Comparison of ENCODE assay signal across 1 cellular context in genomic region chr20:62368629-62369507, GRCh38.
TF ChIP-seq lines count a peak whose summit lies in the region.

No MANE protein-coding gene starts in this region.

TF ChIP-seq in HepG2, 621 proteins besides CTCF, POLR2A, EP300 and RAD21 (continued from another document and continues in another):
- no peak; the same call in 1 of the 2 replicates for TF ChIP-seq ELF1 (CRISPR knock-in tag; IDR thresholded peaks at IDR 0.05)
- TF ChIP-seq, protein P1, sequence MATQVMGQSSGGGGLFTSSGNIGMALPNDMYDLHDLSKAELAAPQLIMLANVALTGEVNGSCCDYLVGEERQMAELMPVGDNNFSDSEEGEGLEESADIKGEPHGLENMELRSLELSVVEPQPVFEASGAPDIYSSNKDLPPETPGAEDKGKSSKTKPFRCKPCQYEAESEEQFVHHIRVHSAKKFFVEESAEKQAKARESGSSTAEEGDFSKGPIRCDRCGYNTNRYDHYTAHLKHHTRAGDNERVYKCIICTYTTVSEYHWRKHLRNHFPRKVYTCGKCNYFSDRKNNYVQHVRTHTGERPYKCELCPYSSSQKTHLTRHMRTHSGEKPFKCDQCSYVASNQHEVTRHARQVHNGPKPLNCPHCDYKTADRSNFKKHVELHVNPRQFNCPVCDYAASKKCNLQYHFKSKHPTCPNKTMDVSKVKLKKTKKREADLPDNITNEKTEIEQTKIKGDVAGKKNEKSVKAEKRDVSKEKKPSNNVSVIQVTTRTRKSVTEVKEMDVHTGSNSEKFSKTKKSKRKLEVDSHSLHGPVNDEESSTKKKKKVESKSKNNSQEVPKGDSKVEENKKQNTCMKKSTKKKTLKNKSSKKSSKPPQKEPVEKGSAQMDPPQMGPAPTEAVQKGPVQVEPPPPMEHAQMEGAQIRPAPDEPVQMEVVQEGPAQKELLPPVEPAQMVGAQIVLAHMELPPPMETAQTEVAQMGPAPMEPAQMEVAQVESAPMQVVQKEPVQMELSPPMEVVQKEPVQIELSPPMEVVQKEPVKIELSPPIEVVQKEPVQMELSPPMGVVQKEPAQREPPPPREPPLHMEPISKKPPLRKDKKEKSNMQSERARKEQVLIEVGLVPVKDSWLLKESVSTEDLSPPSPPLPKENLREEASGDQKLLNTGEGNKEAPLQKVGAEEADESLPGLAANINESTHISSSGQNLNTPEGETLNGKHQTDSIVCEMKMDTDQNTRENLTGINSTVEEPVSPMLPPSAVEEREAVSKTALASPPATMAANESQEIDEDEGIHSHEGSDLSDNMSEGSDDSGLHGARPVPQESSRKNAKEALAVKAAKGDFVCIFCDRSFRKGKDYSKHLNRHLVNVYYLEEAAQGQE (IDR thresholded peaks at IDR 0.05; ENCODE audit: borderline replicate concordance in 1 of 2, low read depth in 1 of 2, low read length in 2 of 2), result no peak; a peak in 2 of 4 replicates
- TF ChIP-seq ZNF615 (CRISPR knock-in tag; IDR thresholded peaks at IDR 0.05; ENCODE audit: borderline replicate concordance), result no peak
- TF ChIP-seq SOX13 (IDR thresholded peaks at IDR 0.05), result no peak
- peak in 1 of 2 experiments; percentile 32; a peak in 1 of 4 replicates for TF ChIP-seq SOX13 (CRISPR knock-in tag; conservative IDR thresholded peaks at IDR 0.05 in 1 of 2, IDR thresholded peaks at IDR 0.05 in 1 of 2)
- TF ChIP-seq ZNF674 (CRISPR knock-in tag; IDR thresholded peaks at IDR 0.05; ENCODE audit: low read depth), result no peak
- peak; percentile 63; the same call in 1 of the 2 replicates for TF ChIP-seq ZNF589 (CRISPR knock-in tag; conservative IDR thresholded peaks at IDR 0.05)
- TF ChIP-seq ZFYVE20 (CRISPR knock-in tag; IDR thresholded peaks at IDR 0.05; ENCODE audit: borderline replicate concordance, low read depth), result no peak
- TF ChIP-seq MTF1 (CRISPR knock-in tag; IDR thresholded peaks at IDR 0.05), result no peak
- peak; percentile 85; the same call in 1 of the 2 replicates for TF ChIP-seq KLF15 (CRISPR knock-in tag; IDR thresholded peaks at IDR 0.05; ENCODE audit: borderline replicate concordance)
- peak; percentile 68; the same call in 1 of the 2 replicates for TF ChIP-seq ZNF343 (CRISPR knock-in tag; IDR thresholded peaks at IDR 0.05)
- TF ChIP-seq MBNL3 (CRISPR knock-in tag; conservative IDR thresholded peaks at IDR 0.05), result no peak
- no peak for TF ChIP-seq ZNF260 (CRISPR knock-in tag; IDR thresholded peaks at IDR 0.05; ENCODE audit: borderline replicate concordance, low read depth)
- TF ChIP-seq LBX2 (CRISPR knock-in tag; IDR thresholded peaks at IDR 0.05; ENCODE audit: borderline replicate concordance), result no peak
- 0 out of 2 replicates have a peak, but pooled peaks have one; percentile 15 for TF ChIP-seq ZNF143 (CRISPR knock-in tag; IDR thresholded peaks at IDR 0.05)
- TF ChIP-seq, protein P2, sequence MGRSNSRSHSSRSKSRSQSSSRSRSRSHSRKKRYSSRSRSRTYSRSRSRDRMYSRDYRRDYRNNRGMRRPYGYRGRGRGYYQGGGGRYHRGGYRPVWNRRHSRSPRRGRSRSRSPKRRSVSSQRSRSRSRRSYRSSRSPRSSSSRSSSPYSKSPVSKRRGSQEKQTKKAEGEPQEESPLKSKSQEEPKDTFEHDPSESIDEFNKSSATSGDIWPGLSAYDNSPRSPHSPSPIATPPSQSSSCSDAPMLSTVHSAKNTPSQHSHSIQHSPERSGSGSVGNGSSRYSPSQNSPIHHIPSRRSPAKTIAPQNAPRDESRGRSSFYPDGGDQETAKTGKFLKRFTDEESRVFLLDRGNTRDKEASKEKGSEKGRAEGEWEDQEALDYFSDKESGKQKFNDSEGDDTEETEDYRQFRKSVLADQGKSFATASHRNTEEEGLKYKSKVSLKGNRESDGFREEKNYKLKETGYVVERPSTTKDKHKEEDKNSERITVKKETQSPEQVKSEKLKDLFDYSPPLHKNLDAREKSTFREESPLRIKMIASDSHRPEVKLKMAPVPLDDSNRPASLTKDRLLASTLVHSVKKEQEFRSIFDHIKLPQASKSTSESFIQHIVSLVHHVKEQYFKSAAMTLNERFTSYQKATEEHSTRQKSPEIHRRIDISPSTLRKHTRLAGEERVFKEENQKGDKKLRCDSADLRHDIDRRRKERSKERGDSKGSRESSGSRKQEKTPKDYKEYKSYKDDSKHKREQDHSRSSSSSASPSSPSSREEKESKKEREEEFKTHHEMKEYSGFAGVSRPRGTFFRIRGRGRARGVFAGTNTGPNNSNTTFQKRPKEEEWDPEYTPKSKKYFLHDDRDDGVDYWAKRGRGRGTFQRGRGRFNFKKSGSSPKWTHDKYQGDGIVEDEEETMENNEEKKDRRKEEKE (IDR thresholded peaks at IDR 0.05), result no peak
- TF ChIP-seq ZNF747 (CRISPR knock-in tag; IDR thresholded peaks at IDR 0.05; ENCODE audit: borderline replicate concordance), result no peak
- TF ChIP-seq, protein P3, sequence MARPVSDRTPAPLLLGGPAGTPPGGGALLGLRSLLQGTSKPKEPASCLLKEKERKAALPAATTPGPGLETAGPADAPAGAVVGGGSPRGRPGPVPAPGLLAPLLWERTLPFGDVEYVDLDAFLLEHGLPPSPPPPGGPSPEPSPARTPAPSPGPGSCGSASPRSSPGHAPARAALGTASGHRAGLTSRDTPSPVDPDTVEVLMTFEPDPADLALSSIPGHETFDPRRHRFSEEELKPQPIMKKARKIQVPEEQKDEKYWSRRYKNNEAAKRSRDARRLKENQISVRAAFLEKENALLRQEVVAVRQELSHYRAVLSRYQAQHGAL (CRISPR knock-in tag; IDR thresholded peaks at IDR 0.05; ENCODE audit: not compliant biosample characterization), result no peak
- TF ChIP-seq POLR2AphosphoS5 (IDR thresholded peaks at IDR 0.05; ENCODE audit: low read depth, low read length), result peak; percentile 96
- TF ChIP-seq, protein P4, sequence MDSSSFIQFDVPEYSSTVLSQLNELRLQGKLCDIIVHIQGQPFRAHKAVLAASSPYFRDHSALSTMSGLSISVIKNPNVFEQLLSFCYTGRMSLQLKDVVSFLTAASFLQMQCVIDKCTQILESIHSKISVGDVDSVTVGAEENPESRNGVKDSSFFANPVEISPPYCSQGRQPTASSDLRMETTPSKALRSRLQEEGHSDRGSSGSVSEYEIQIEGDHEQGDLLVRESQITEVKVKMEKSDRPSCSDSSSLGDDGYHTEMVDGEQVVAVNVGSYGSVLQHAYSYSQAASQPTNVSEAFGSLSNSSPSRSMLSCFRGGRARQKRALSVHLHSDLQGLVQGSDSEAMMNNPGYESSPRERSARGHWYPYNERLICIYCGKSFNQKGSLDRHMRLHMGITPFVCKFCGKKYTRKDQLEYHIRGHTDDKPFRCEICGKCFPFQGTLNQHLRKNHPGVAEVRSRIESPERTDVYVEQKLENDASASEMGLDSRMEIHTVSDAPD (CRISPR knock-in tag; IDR thresholded peaks at IDR 0.05), result 0 out of 2 replicates have a peak, but pooled peaks have one; percentile 45
- TF ChIP-seq NR2C2 (CRISPR knock-in tag; IDR thresholded peaks at IDR 0.05; ENCODE audit: borderline replicate concordance), result no peak; the same call in 1 of the 2 replicates
- peak; percentile 69; the same call in 1 of the 2 replicates for TF ChIP-seq GATA4 (IDR thresholded peaks at IDR 0.05; ENCODE audit: borderline replicate concordance, low read depth)
- no peak; the same call in 1 of the 2 replicates for TF ChIP-seq ZNF784 (CRISPR knock-in tag; IDR thresholded peaks at IDR 0.05; ENCODE audit: borderline replicate concordance)
- TF ChIP-seq ZBTB8A (CRISPR knock-in tag; IDR thresholded peaks at IDR 0.05; ENCODE audit: borderline replicate concordance, low read depth), result 0 out of 2 replicates have a peak, but pooled peaks have one; percentile 32
- TF ChIP-seq ZBTB21 (CRISPR knock-in tag; IDR thresholded peaks at IDR 0.05), result no peak
- TF ChIP-seq SRF (IDR thresholded peaks at IDR 0.05; ENCODE audit: low read depth, low read length), result no peak
- TF ChIP-seq ZNF335 (CRISPR knock-in tag; IDR thresholded peaks at IDR 0.05), result no peak
- TF ChIP-seq MIXL1 (CRISPR knock-in tag; IDR thresholded peaks at IDR 0.05), result no peak
- no peak for TF ChIP-seq SUZ12 (IDR thresholded peaks at IDR 0.05; ENCODE audit: low read depth, low read length)
- peak; percentile 84 for TF ChIP-seq ASH2L (IDR thresholded peaks at IDR 0.05; ENCODE audit: insufficient read length, low read depth, low read length)
- TF ChIP-seq SMAD9 (CRISPR knock-in tag; IDR thresholded peaks at IDR 0.05), result 0 out of 2 replicates have a peak, but pooled peaks have one; percentile 10
- TF ChIP-seq DNMT3B (CRISPR knock-in tag; conservative IDR thresholded peaks at IDR 0.05), result no peak
- TF ChIP-seq ZNF530 (CRISPR knock-in tag; IDR thresholded peaks at IDR 0.05; ENCODE audit: low read depth), result no peak
- TF ChIP-seq TRIM24 (CRISPR knock-in tag; IDR thresholded peaks at IDR 0.05), result no peak
- no peak for TF ChIP-seq KDM1A (CRISPR knock-in tag; IDR thresholded peaks at IDR 0.05)
- TF ChIP-seq ZNF607 (CRISPR knock-in tag; IDR thresholded peaks at IDR 0.05; ENCODE audit: borderline replicate concordance), result no peak
- TF ChIP-seq NFE2L1 (CRISPR knock-in tag; IDR thresholded peaks at IDR 0.05; ENCODE audit: borderline replicate concordance), result no peak
- peak; percentile 94 for TF ChIP-seq ZNF225 (CRISPR knock-in tag; IDR thresholded peaks at IDR 0.05)
- TF ChIP-seq, protein P5, sequence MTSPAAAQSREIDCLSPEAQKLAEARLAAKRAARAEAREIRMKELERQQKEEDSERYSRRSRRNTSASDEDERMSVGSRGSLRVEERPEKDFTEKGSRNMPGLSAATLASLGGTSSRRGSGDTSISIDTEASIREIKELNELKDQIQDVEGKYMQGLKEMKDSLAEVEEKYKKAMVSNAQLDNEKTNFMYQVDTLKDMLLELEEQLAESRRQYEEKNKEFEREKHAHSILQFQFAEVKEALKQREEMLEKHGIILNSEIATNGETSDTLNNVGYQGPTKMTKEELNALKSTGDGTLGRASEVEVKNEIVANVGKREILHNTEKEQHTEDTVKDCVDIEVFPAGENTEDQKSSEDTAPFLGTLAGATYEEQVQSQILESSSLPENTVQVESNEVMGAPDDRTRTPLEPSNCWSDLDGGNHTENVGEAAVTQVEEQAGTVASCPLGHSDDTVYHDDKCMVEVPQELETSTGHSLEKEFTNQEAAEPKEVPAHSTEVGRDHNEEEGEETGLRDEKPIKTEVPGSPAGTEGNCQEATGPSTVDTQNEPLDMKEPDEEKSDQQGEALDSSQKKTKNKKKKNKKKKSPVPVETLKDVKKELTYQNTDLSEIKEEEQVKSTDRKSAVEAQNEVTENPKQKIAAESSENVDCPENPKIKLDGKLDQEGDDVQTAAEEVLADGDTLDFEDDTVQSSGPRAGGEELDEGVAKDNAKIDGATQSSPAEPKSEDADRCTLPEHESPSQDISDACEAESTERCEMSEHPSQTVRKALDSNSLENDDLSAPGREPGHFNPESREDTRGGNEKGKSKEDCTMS (CRISPR knock-in tag; conservative IDR thresholded peaks at IDR 0.05), result peak; percentile 64; the same call in 1 of the 2 replicates
- TF ChIP-seq FOXA1 (IDR thresholded peaks at IDR 0.05), result no peak
- TF ChIP-seq FOXA1 (CRISPR knock-in tag; IDR thresholded peaks at IDR 0.05), result 0 out of 2 replicates have a peak, but pooled peaks have one; percentile 24
- peak; percentile 82 for TF ChIP-seq SRSF1 (optimal IDR thresholded peaks at IDR 0.05; ENCODE audit: low read depth, low read length)
- TF ChIP-seq RNF219 (CRISPR knock-in tag; IDR thresholded peaks at IDR 0.05), result no peak
- TF ChIP-seq MEF2D (CRISPR knock-in tag; IDR thresholded peaks at IDR 0.05), result no peak; the same call in 1 of the 2 replicates
- no peak for TF ChIP-seq ZNF329 (CRISPR knock-in tag; IDR thresholded peaks at IDR 0.05; ENCODE audit: low read depth)
- TF ChIP-seq AFF4 (CRISPR knock-in tag; IDR thresholded peaks at IDR 0.05), result 0 out of 2 replicates have a peak, but pooled peaks have one; percentile 43
- no peak for TF ChIP-seq ZIK1 (CRISPR knock-in tag; IDR thresholded peaks at IDR 0.05; ENCODE audit: borderline replicate concordance, low read depth)
